In genomic region chr3:108552267-108553159, GRCh38 we compare ENCODE assay signal across 1 cellular context.
TF ChIP-seq lines count a peak whose summit lies in the region.

No MANE protein-coding gene starts in this region.

TF ChIP-seq in liver, 16 proteins besides CTCF, POLR2A, EP300 and RAD21 (continued from another document):
- TF ChIP-seq SP1 (IDR thresholded peaks at IDR 0.05), result no peak
TF ChIP-seq in liver: peak in this region for 0.
